In the genomic region with DNA sequence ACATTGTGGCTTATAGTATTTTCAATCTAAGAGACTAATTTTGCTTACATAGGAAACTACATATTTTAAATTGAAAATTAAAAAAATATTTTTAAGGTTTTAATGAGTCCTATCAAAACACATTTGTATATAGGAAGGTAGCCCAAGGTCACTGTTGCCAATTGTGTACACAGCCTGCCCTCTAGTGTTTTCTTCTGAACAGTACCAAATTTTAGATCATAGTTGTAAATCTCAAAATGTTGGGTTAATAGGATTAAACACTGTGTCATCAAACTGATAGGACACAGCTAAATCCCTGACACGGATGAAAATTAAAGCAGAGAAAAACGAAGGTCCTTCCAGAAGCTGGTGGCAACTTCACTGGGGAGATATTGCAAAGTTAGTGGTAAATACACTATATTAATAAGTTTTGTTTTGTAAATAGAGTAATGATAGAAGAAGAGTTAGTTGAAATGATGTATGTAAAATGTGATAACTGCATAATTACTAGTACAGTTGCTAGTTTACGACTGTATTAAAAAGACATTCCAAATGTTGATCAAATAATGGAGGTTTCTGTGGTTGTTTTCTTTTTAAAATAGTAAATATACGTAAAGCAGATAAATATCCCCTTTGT, we compare ENCODE assay signal across 8 cellular contexts. TPM values are rescaled to one million over a fixed set of nuclear protein-coding genes. Genes with fewer than 3 reads are reported as not detected.
A peak's percentile ranks its signal among the peaks of the same experiment; 100 is the strongest.
DNase-seq lines count a peak whose midpoint lies in the region; ATAC-seq and TF ChIP-seq lines count a peak whose summit lies in the region.

No MANE protein-coding gene starts in this region.

- peak; percentile 64 for TF ChIP-seq CTCF in MM.1S (IDR thresholded peaks at IDR 0.05; ENCODE audit: low read length)
- peak in 4 of 5 experiments; percentile 12 to 52 (median 32) for TF ChIP-seq CTCF in gastrocnemius medialis (IDR thresholded peaks at IDR 0.05 in 4 of 5, conservative IDR thresholded peaks at IDR 0.05 in 1 of 5)

- H3K9me3 ChIP-seq in MM.1S (replicated peaks; ENCODE audit: insufficient read depth, low read length) (no peaks in the 10 kb centered on the region), T-helper 17 cell (ENCODE audit: control insufficient read depth, low read length, poor library complexity, severe bottlenecking) (no peaks in the 10 kb centered on the region), gastrocnemius medialis (no peaks in the 10 kb centered on the region)

- H2AFZ ChIP-seq in MM.1S (ENCODE audit: low read length) = no peak overlapping the region

- ATAC-seq in T-helper 17 cell (peak; percentile 54), gastrocnemius medialis (no peak)

- no peaks in the 10 kb centered on the region for H4K20me1 ChIP-seq in MM.1S (ENCODE audit: insufficient read depth, low read length)

- no peak overlapping the region for H3K4me3 Mint-ChIP-seq in T-helper 17 cell

- H3K4me3 ChIP-seq in MM.1S (ENCODE audit: low read length) (no peak overlapping the region), gastrocnemius medialis (no peak overlapping the region)

- no peaks in the 10 kb centered on the region for H3K9me2 ChIP-seq in MM.1S (replicated peaks; ENCODE audit: insufficient read depth, low read length)

- peaks cover 28% of the 10 kb centered on the region for H3K27me3 Mint-ChIP-seq in T-helper 17 cell

- H3K27me3 ChIP-seq in MM.1S (replicated peaks; ENCODE audit: insufficient read depth, low read length) (no peaks in the 10 kb centered on the region), gastrocnemius medialis (no peaks in the 10 kb centered on the region)

- TF ChIP-seq POLR2A in gastrocnemius medialis (IDR thresholded peaks at IDR 0.05) = no peak

- H3K4me1 ChIP-seq in MM.1S (ENCODE audit: low read length) = no peaks in the 10 kb centered on the region
- no peaks in the 10 kb centered on the region for H3K4me1 ChIP-seq in gastrocnemius medialis

- H3F3A ChIP-seq in MM.1S (ENCODE audit: insufficient read depth, low read length) = no peaks in the 10 kb centered on the region

- in situ Hi-C loops in gastrocnemius medialis (cut with MboI; ENCODE audit: low sequenced_read_pairs in 4 of 4) = loop anchor here (5.0 to 25.0 kb wide), 5 partner anchors 104 to 342 kb away; a partner anchor contains a TSS

- H3K27ac Mint-ChIP-seq in T-helper 17 cell = no peak overlapping the region

- H3K36me3 ChIP-seq in MM.1S (replicated peaks; ENCODE audit: insufficient read depth, low read length) (no peaks in the 10 kb centered on the region), gastrocnemius medialis (no peaks in the 10 kb centered on the region)

- DNase-seq in NCI-H2081 (lab: John Stamatoyannopoulos, UW) = peak; percentile 34 to 50
- DNase-seq in NCI-H2081 treated with DMSO at 0.1 percent for 48 hours (lab: John Stamatoyannopoulos, UW) = no peak
- peak; percentile 62 for DNase-seq in MM.1S
- no peak for DNase-seq in T-helper 17 cell
- peak; percentile 49 for DNase-seq in globus pallidus (ENCODE audit: low spot score)
- DNase-seq in gastrocnemius medialis = no peak
- DNase-seq in posterior cingulate gyrus = no peak
- DNase-seq in activated CD4-positive, CD25-positive, alpha-beta regulatory T cell treated with anti-CD3 and anti-CD28 coated beads, Interleukin-2, amount 50 U/mL, for 72 hours = no peak

- peaks cover 2% of the 10 kb centered on the region for H3K36me3 Mint-ChIP-seq in T-helper 17 cell (ENCODE audit: low read depth)

- intact Hi-C loops in gastrocnemius medialis (cut with DNase I; ENCODE audit: low total_unique reads) = loop anchor here (2.0 kb wide), 1 partner anchor 330 kb away; no protein-coding TSS in a partner anchor
- intact Hi-C loops in posterior cingulate gyrus (cut with DNase I) = loop anchor here (1.0 kb wide), 1 partner anchor 330 kb away; no protein-coding TSS in a partner anchor

- H3K27ac ChIP-seq in MM.1S (ENCODE audit: low read length) = no peak overlapping the region
- H3K27ac ChIP-seq in gastrocnemius medialis = no peak overlapping the region

- H3K79me2 ChIP-seq in MM.1S (ENCODE audit: low read length) = no peaks in the 10 kb centered on the region

- no peak overlapping the region for H3K4me2 ChIP-seq in MM.1S (ENCODE audit: low read depth, low read length)

- H3K4me1 Mint-ChIP-seq in T-helper 17 cell = peaks cover 2% of the 10 kb centered on the region

- no peak overlapping the region for H3K9ac ChIP-seq in MM.1S (ENCODE audit: low read length)

RNA-seq across cellular contexts. Expression of a gene that starts 19.7 kb away (rescaled TPM):
- total RNA-seq in T-helper 17 cell (not detected), gastrocnemius medialis (1 to 10 TPM in 1 of 4 donors, not detected in 3; 2.9 TPM)

RNA-seq across cellular contexts. Expression of a gene that starts 36.3 kb away (rescaled TPM):
- total RNA-seq in T-helper 17 cell = not detected
- total RNA-seq in gastrocnemius medialis = not detected

RNA-seq across cellular contexts. Expression of a gene that starts 41.0 kb away (rescaled TPM):
- total RNA-seq in T-helper 17 cell (1 to 10 TPM in 1 of 2 donors, under 1 TPM in 1; 0.60 to 2.5 TPM), gastrocnemius medialis (1 to 10 TPM in 1 of 4 donors, under 1 TPM in 1, not detected in 2; 0.20 to 1.7 TPM)

Comparison
In these comparisons a context has a peak if more than half of its experiments do, and no peak if none do; other contexts are left out.
1. DNase-seq: peak in NCI-H2081 (2 of 2), MM.1S (single experiment) and globus pallidus (single experiment); none in NCI-H2081 treated with DMSO at 0.1 percent for 48 hours (single experiment), T-helper 17 cell (0 of 3), gastrocnemius medialis (0 of 2), posterior cingulate gyrus (0 of 10) and activated CD4-positive, CD25-positive, alpha-beta regulatory T cell treated with anti-CD3 and anti-CD28 coated beads, Interleukin-2, amount 50 U/mL, for 72 hours (single experiment).